In the genomic region with DNA sequence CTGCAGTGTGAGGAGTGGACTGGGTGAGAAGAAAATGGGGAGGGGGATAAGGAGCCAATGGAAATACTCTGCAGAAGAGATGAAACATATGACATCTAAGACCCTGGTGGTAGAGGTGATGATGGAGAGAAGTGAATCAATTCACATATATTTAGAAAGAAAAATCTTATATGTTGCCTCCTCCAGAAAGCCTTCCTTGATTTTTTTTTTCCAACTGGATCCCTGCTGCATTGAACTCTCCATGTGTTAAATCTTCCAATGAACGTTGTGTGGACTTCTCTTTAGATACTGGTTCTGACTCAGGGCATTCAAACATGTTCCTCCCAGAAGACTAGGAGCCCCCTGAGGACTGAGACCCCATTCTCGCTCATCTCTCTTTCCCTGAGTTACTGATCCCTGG, we compare ENCODE assay signal across 36 cellular contexts.
DNase-seq lines count a peak whose midpoint lies in the region; ATAC-seq, FAIRE-seq and TF ChIP-seq lines count a peak whose summit lies in the region.
"Had no signal": no experiment of that assay in that cellular context is flagged by ENCODE, and none has a peak within 500 bp of the region (broad histone marks: within the 10 kb centered on the region; RNA-seq: fewer than 3 reads in every experiment).

No MANE protein-coding gene starts in this region.

- no peak overlapping the region for H3K4me2 ChIP-seq in A549
- H3K4me2 ChIP-seq in K562 (ENCODE audit: insufficient read depth, low read length), result no peak overlapping the region
- H3K4me2 ChIP-seq in neuronal stem cell (ENCODE audit: insufficient read depth, low read length, poor library complexity, severe bottlenecking), result no peak overlapping the region
- H3K4me2 ChIP-seq: BLaER1; BLaER1 treated with 17β-estradiol and CSF1 and Interleukin-3, amounts not matched to agents 10 nM and 100 nM had no signal

- no peak overlapping the region for H4K91ac ChIP-seq in neuronal stem cell (ENCODE audit: low read depth, low read length, poor library complexity)

- H4K8ac ChIP-seq in neuronal stem cell (ENCODE audit: low read depth, low read length), result no peak overlapping the region

- H3K14ac ChIP-seq in neuronal stem cell (ENCODE audit: low read length), result no peak overlapping the region

- no peaks in the 10 kb centered on the region for H3K36me3 Mint-ChIP-seq in progenitor cell of endocrine pancreas (ENCODE audit: insufficient read depth)
- H3K36me3 Mint-ChIP-seq: CD14-positive monocyte; CD4-positive, alpha-beta memory T cell; CD4-positive, CD25-positive, alpha-beta regulatory T cell; CD8-positive, alpha-beta memory T cell; CD8-positive, alpha-beta T cell had no signal

- POLR2A ChIA-PET in A549 (lab: Yijun Ruan, JAX) (no interaction called here), K562 (lab: Yijun Ruan, JAX) (interaction anchor here (0.8 kb wide), 1 partner anchor 811 kb away, joined by 3 read pairs; no protein-coding TSS in a partner anchor)

- H2AK5ac ChIP-seq in neuronal stem cell (ENCODE audit: low read depth, low read length), result no peak overlapping the region

- TF ChIP-seq RAD21 in A549 (conservative IDR thresholded peaks at IDR 0.05 in 1 of 2, IDR thresholded peaks at IDR 0.05 in 1 of 2) (no peak), K562 (CRISPR knock-in tag; conservative IDR thresholded peaks at IDR 0.05 in 1 of 2, IDR thresholded peaks at IDR 0.05 in 1 of 2) (no peak)

- FAIRE-seq in A549 (lab: Jason Lieb, UNC) (no peak), K562 (lab: Jason Lieb, UNC) (no peak)
- FAIRE-seq: A204.1, D721Med had no signal

- no peaks in the 10 kb centered on the region for H3K4me1 Mint-ChIP-seq in progenitor cell of endocrine pancreas (ENCODE audit: low read depth)
- H3K4me1 Mint-ChIP-seq: B cell; CD14-positive monocyte; CD4-positive, alpha-beta memory T cell; CD4-positive, CD25-positive, alpha-beta regulatory T cell; CD8-positive, alpha-beta memory T cell had no signal

- no peak overlapping the region for H3K4ac ChIP-seq in neuronal stem cell (ENCODE audit: low read length)

- H3K4me3 ChIP-seq in A549, result no peak overlapping the region
- H3K4me3 ChIP-seq in K562, result no peak overlapping the region
- no peak overlapping the region for H3K4me3 ChIP-seq in neuronal stem cell (ENCODE audit: low read length in 2 of 2)
- no peak overlapping the region for H3K4me3 ChIP-seq in Peyer's patch
- H3K4me3 ChIP-seq: BLaER1; BLaER1 treated with 17β-estradiol and CSF1 and Interleukin-3, amounts not matched to agents 10 nM and 100 nM had no signal

- no peak overlapping the region for H2BK120ac ChIP-seq in neuronal stem cell (ENCODE audit: low read depth, low read length)

- H2BK12ac ChIP-seq in neuronal stem cell (ENCODE audit: low read length), result no peak overlapping the region

- H3K23ac ChIP-seq in neuronal stem cell (ENCODE audit: low read depth, low read length, poor library complexity), result no peak overlapping the region

- no TSS peak for BruUV-seq in K562 (replicated peaks; lab: Mats Ljungman, UMichigan)

- WGBS in A549 (ENCODE audit: missing lambda C conversion rate), result 5% methylated on average over 2 of the region's 2 CpGs
- WGBS in K562 (ENCODE audit: insufficient coverage, low coverage, missing lambda C conversion rate), result 0% methylated on average over 2 of the region's 2 CpGs
- WGBS in neuronal stem cell (ENCODE audit: extremely low coverage in 2 of 2, insufficient read length in 2 of 2, insufficient replicate concordance in 1 of 2), 2 donors, result no CpG with 5 or more reads among the region's 2 CpGs

- ATAC-seq in A549 (no peak), K562 (no peak), GM21515 (IDR thresholded peaks at IDR 0.05; ENCODE audit: unreplicated experiment) (no peak), GM18498 (IDR thresholded peaks at IDR 0.05; ENCODE audit: unreplicated experiment) (no peak)
- ATAC-seq: CD8-positive, alpha-beta T cell had no signal

- peak overlapping the region; percentile 22 for H3K18ac ChIP-seq in neuronal stem cell (ENCODE audit: low read length)

- H2BK15ac ChIP-seq in neuronal stem cell (ENCODE audit: low read length), result no peak overlapping the region

- H3K27ac ChIP-seq in A549 (no peak overlapping the region), K562 (ENCODE audit: extremely low read depth, low read depth, low read length) (no peak overlapping the region), neuronal stem cell (replicated peaks; ENCODE audit: low read length) (no peak overlapping the region), Peyer's patch (no peak overlapping the region)
- H3K27ac ChIP-seq: 22Rv1; BLaER1; BLaER1 treated with 17β-estradiol and CSF1 and Interleukin-3, amounts not matched to agents 10 nM and 100 nM; C4-2B had no signal

- no peaks in the 10 kb centered on the region for H3K9me3 Mint-ChIP-seq in progenitor cell of endocrine pancreas (ENCODE audit: low read depth)
- H3K9me3 Mint-ChIP-seq: CD4-positive, alpha-beta T cell; CD8-positive, alpha-beta T cell had no signal

- H3K36me3 ChIP-seq in K562 (ENCODE audit: control insufficient read depth, insufficient read depth, low read length) (no peaks in the 10 kb centered on the region), neuronal stem cell (replicated peaks in 1 of 2; ENCODE audit: control insufficient read depth in 2 of 2, insufficient read depth in 2 of 2, low read length in 2 of 2) (no peaks in the 10 kb centered on the region), Peyer's patch (no peaks in the 10 kb centered on the region)
- H3K36me3 ChIP-seq: BE2C; BLaER1; BLaER1 treated with 17β-estradiol and CSF1 and Interleukin-3, amounts not matched to agents 10 nM and 100 nM had no signal

- in situ Hi-C loops in K562 (cut with MboI), result no loop called here

- TF ChIP-seq POLR2A in A549 (IDR thresholded peaks at IDR 0.05; ENCODE audit: low read length) (no peak), K562 (conservative IDR thresholded peaks at IDR 0.05) (no peak), Peyer's patch (IDR thresholded peaks at IDR 0.05) (no peak)

- H3K27me3 ChIP-seq in K562 (ENCODE audit: control insufficient read depth in 2 of 2, insufficient read depth in 2 of 2, low read length in 2 of 2) (no peaks in the 10 kb centered on the region), neuronal stem cell (ENCODE audit: control insufficient read depth in 3 of 3, insufficient read depth in 3 of 3, low read depth in 1 of 3, low read length in 3 of 3) (no peaks in the 10 kb centered on the region), Peyer's patch (no peaks in the 10 kb centered on the region)
- H3K27me3 ChIP-seq: BE2C; BLaER1; BLaER1 treated with 17β-estradiol and CSF1 and Interleukin-3, amounts not matched to agents 10 nM and 100 nM had no signal

- CTCF ChIA-PET in A549 (lab: Yijun Ruan, JAX), result no interaction called here
- CTCF ChIA-PET in K562 (lab: Yijun Ruan, JAX; ENCODE audit: low intra/inter-chr PET ratio), result no interaction called here

- peaks cover 2% of the 10 kb centered on the region for H3K27me3 Mint-ChIP-seq in progenitor cell of endocrine pancreas
- H3K27me3 Mint-ChIP-seq: B cell; CD4-positive, CD25-positive, alpha-beta regulatory T cell had no signal

- H3K9me3 ChIP-seq in A549 (no peaks in the 10 kb centered on the region), K562 (replicated peaks; ENCODE audit: control insufficient read depth, insufficient read depth, low read depth, low read length) (no peaks in the 10 kb centered on the region), neuronal stem cell (replicated peaks in 1 of 2; ENCODE audit: control insufficient read depth in 2 of 2, insufficient read depth in 1 of 2, low read depth in 1 of 2, low read length in 2 of 2) (peaks cover 0 to 1% of the 10 kb centered on the region in 2 donors), Peyer's patch (no peaks in the 10 kb centered on the region)
- H3K9me3 ChIP-seq: BE2C, Caco-2 had no signal

- intact Hi-C loops in K562 (cut with micrococcal nuclease), result no loop called here

- TF ChIP-seq CTCF in A549 (IDR thresholded peaks at IDR 0.05) (no peak), K562 (IDR thresholded peaks at IDR 0.05 in 2 of 3, conservative IDR thresholded peaks at IDR 0.05 in 1 of 3; ENCODE audit: insufficient read depth in 2 of 3, low read depth in 1 of 3, low read length in 3 of 3) (no peak), progenitor cell of endocrine pancreas (IDR thresholded peaks at IDR 0.05; ENCODE audit: unreplicated experiment) (no peak), Peyer's patch (IDR thresholded peaks at IDR 0.05) (no peak)

- H3K9ac ChIP-seq in K562 (ENCODE audit: insufficient read depth in 1 of 2, low read depth in 2 of 2, low read length in 2 of 2), result no peak overlapping the region
- no peak overlapping the region for H3K9ac ChIP-seq in neuronal stem cell (ENCODE audit: low read depth, low read length, poor library complexity)
- H3K9ac ChIP-seq: BLaER1; BLaER1 treated with 17β-estradiol and CSF1 and Interleukin-3, amounts not matched to agents 10 nM and 100 nM had no signal

- H2AFZ ChIP-seq in K562 (ENCODE audit: low read depth, low read length), result no peak overlapping the region
- H2AFZ ChIP-seq in neuronal stem cell (ENCODE audit: low read length), result no peak overlapping the region

- H3K4me3 Mint-ChIP-seq in progenitor cell of endocrine pancreas (ENCODE audit: low read depth), result no peak overlapping the region
- H3K4me3 Mint-ChIP-seq: B cell; CD14-positive monocyte; CD4-positive, alpha-beta memory T cell; CD4-positive, alpha-beta T cell; CD4-positive, CD25-positive, alpha-beta regulatory T cell; CD8-positive, alpha-beta memory T cell; CD8-positive, alpha-beta T cell had no signal

- no peak overlapping the region for H2BK5ac ChIP-seq in neuronal stem cell (ENCODE audit: low read length)

- H3K4me1 ChIP-seq in A549 (no peaks in the 10 kb centered on the region), K562 (replicated peaks in 1 of 2; ENCODE audit: control insufficient read depth in 2 of 2, insufficient read depth in 2 of 2, low read length in 2 of 2) (no peaks in the 10 kb centered on the region), neuronal stem cell (ENCODE audit: control insufficient read depth in 2 of 2, insufficient read depth in 1 of 2, low read depth in 1 of 2, low read length in 2 of 2) (no peaks in the 10 kb centered on the region), Peyer's patch (no peaks in the 10 kb centered on the region)
- H3K4me1 ChIP-seq: BE2C, Caco-2 had no signal

- TF ChIP-seq EP300 in A549 (IDR thresholded peaks at IDR 0.05) (no peak), K562 (IDR thresholded peaks at IDR 0.05; ENCODE audit: low read length) (no peak)

- peak overlapping the region; percentile 42 for H3K27ac Mint-ChIP-seq in progenitor cell of endocrine pancreas
- H3K27ac Mint-ChIP-seq: B cell; CD4-positive, alpha-beta memory T cell; CD4-positive, alpha-beta T cell; CD8-positive, alpha-beta memory T cell; CD8-positive, alpha-beta T cell had no signal

- peaks cover 3% of the 10 kb centered on the region for H3K79me1 ChIP-seq in neuronal stem cell (ENCODE audit: low read depth, low read length)

- H3K9me1 ChIP-seq in K562 (ENCODE audit: control insufficient read depth, insufficient read depth, low read length), result no peaks in the 10 kb centered on the region

- H3K79me2 ChIP-seq in K562 (ENCODE audit: control insufficient read depth, insufficient read depth, low read length), result no peaks in the 10 kb centered on the region

- DNase-seq in A549 (ENCODE audit: low read depth in 1 of 2, low spot score in 1 of 2) (no peak), K562 (ENCODE audit: extremely low read depth in 1 of 4, low spot score in 3 of 4) (no peak), neuronal stem cell (ENCODE audit: low spot score) (no peak), progenitor cell of endocrine pancreas (ENCODE audit: low spot score, unreplicated experiment) (no peak), Peyer's patch (no peak)
- DNase-seq in activated naive CD4-positive, alpha-beta T cell (lab: John Stamatoyannopoulos, UW), result no peak
- DNase-seq: 8988T; ACHN; AML-193; BE2C; C1 segment of cervical spinal cord; Caco-2; Calu3; CD4-positive, alpha-beta memory T cell; CD4-positive, alpha-beta T cell; CD4-positive, CD25-positive, alpha-beta regulatory T cell; CD8-positive, alpha-beta memory T cell; CD8-positive, alpha-beta T cell; COR-L47; DMS 273 treated with DMSO at 0.1 percent for 48 hours; DMS153; DMS53; DMS79; DMS79 treated with DMSO at 0.1 percent for 48 hours; DND-41; EL had no signal

- H4K20me1 ChIP-seq in K562 (replicated peaks; ENCODE audit: control insufficient read depth, insufficient read depth, low read length), result no peaks in the 10 kb centered on the region
- H4K20me1 ChIP-seq: BLaER1; BLaER1 treated with 17β-estradiol and CSF1 and Interleukin-3, amounts not matched to agents 10 nM and 100 nM had no signal

Comparison
In these comparisons a context has a peak if more than half of its experiments do, and no peak if none do; other contexts are left out.
1. Of the 35 proteins assayed by ChIP-seq in both K562 and A549: peak only in K562: none; only in A549: none; in both: ZFP36; in neither: 34.